2 cellular contexts compared by ENCODE assay signal in genomic region chr7:14380881-14381280, GRCh38.
TF ChIP-seq lines count a peak whose summit lies in the region.

No MANE protein-coding gene starts in this region.

TF ChIP-seq in GM23338, 12 proteins besides CTCF, POLR2A, EP300 and RAD21:
- TF ChIP-seq POLR2AphosphoS5 (IDR thresholded peaks at IDR 0.05; ENCODE audit: low read depth): no peak

TF ChIP-seq in GM12878, 131 proteins besides CTCF, POLR2A, EP300 and RAD21:
- TF ChIP-seq ZZZ3 (IDR thresholded peaks at IDR 0.05; ENCODE audit: control insufficient read depth, insufficient read length, low read depth): no peak
- TF ChIP-seq SMAD1 (IDR thresholded peaks at IDR 0.05; ENCODE audit: low read depth, partially characterized antibody): no peak
- TF ChIP-seq SREBF1 (IDR thresholded peaks at IDR 0.05; ENCODE audit: low read length): no peak
- TF ChIP-seq JUNB (IDR thresholded peaks at IDR 0.05): no peak
- TF ChIP-seq CEBPZ (IDR thresholded peaks at IDR 0.05; ENCODE audit: low read depth, low read length): no peak
- TF ChIP-seq ASH2L (IDR thresholded peaks at IDR 0.05; ENCODE audit: borderline replicate concordance, low read depth): no peak
- TF ChIP-seq CREB1 (IDR thresholded peaks at IDR 0.05; ENCODE audit: low read depth): no peak
- TF ChIP-seq MXI1 (IDR thresholded peaks at IDR 0.05; ENCODE audit: low read depth, low read length): no peak
- TF ChIP-seq CEBPB (IDR thresholded peaks at IDR 0.05; ENCODE audit: borderline replicate concordance in 1 of 2, low read depth in 2 of 2, low read length in 2 of 2): no peak
- TF ChIP-seq ETV6 (conservative IDR thresholded peaks at IDR 0.05 in 1 of 2, IDR thresholded peaks at IDR 0.05 in 1 of 2; ENCODE audit: borderline replicate concordance in 1 of 2, low read depth in 1 of 2): no peak
- TF ChIP-seq BCLAF1 (IDR thresholded peaks at IDR 0.05): no peak
- TF ChIP-seq PAX8 (IDR thresholded peaks at IDR 0.05): no peak
- no peak for TF ChIP-seq LARP7 (IDR thresholded peaks at IDR 0.05)
- no peak for TF ChIP-seq ZNF207 (IDR thresholded peaks at IDR 0.05; ENCODE audit: borderline replicate concordance)
- TF ChIP-seq USF1 (IDR thresholded peaks at IDR 0.05; ENCODE audit: borderline replicate concordance, extremely low read length, insufficient read depth, low read depth, low read length): no peak
- TF ChIP-seq E2F8 (IDR thresholded peaks at IDR 0.05; ENCODE audit: low read depth, partially characterized antibody): no peak
